Comparison of ENCODE assay signal across 13 cellular contexts in genomic region chr5:142222881-142223558, GRCh38.
DNase-seq lines count a peak whose midpoint lies in the region; ATAC-seq and TF ChIP-seq lines count a peak whose summit lies in the region.
"Had no signal": no experiment of that assay in that cellular context is flagged by ENCODE, and none has a peak within 500 bp of the region (broad histone marks: within the 10 kb centered on the region; RNA-seq: fewer than 3 reads in every experiment).

No MANE protein-coding gene starts in this region.

- peak; percentile 8 for ATAC-seq in GM18873 (IDR thresholded peaks at IDR 0.05; ENCODE audit: low FRiP score, unreplicated experiment)
- peak; percentile 5 for ATAC-seq in HG02798 (IDR thresholded peaks at IDR 0.05; ENCODE audit: poor library complexity, unreplicated experiment)
- no peak for ATAC-seq in naive thymus-derived CD4-positive, alpha-beta T cell
- ATAC-seq in natural killer cell: no peak
- no peak for ATAC-seq in HG03460 (IDR thresholded peaks at IDR 0.05; ENCODE audit: unreplicated experiment)
- ATAC-seq: gastrocnemius medialis had no signal

- no peak for DNase-seq in naive thymus-derived CD4-positive, alpha-beta T cell
- no peak for DNase-seq in natural killer cell
- no peak for DNase-seq in DMS79 (lab: John Stamatoyannopoulos, UW)
- DNase-seq: NCI-H1092 treated with DMSO at 0.1 percent for 48 hours had no signal

- CTCF ChIA-PET in naive thymus-derived CD4-positive, alpha-beta T cell (lab: Charles Lee): interaction anchor here (0.6 kb wide), 1 partner anchor 362 kb away, joined by 3 read pairs; no protein-coding TSS in a partner anchor

- intact Hi-C loops in naive thymus-derived CD4-positive, alpha-beta T cell (cut with micrococcal nuclease): loop anchor here (1.0 to 10.0 kb wide), 11 partner anchors 70 to 1962 kb away; partner anchors contain the start of genes GNPDA1 (in 1 of the 2), RNF14 (in 1 of the 2), SPRY4 (in 1 of the 2) and TAF7 (in 1 of the 2)
- intact Hi-C loops in natural killer cell (cut with micrococcal nuclease): loop anchor here (5.0 kb wide), 1 partner anchor 134 kb away; no protein-coding TSS in a partner anchor

- H3K9me3 ChIP-seq in naive thymus-derived CD4-positive, alpha-beta T cell (ENCODE audit: control insufficient read depth in 2 of 3, low read length in 3 of 3): no peaks in the 10 kb centered on the region
- H3K9me3 ChIP-seq: adrenal gland, gastrocnemius medialis, SJCRH30 had no signal

- POLR2A ChIA-PET in naive thymus-derived CD4-positive, alpha-beta T cell (lab: Charles Lee): interaction anchor here (0.5 to 1.2 kb wide), 3 partner anchors 300 to 624 kb away, joined by 4 read pairs; no protein-coding TSS in a partner anchor

- no peaks in the 10 kb centered on the region for H3K36me3 Mint-ChIP-seq in T-helper 1 cell treated with Interleukin-12 subunit alpha and Interleukin-12 subunit beta and Interleukin-4 antibody, amounts not matched to agents 30 μg/mL and 1 μg/mL, for 36 hours (ENCODE audit: low read depth)
- H3K36me3 Mint-ChIP-seq in naive thymus-derived CD4-positive, alpha-beta T cell: peaks cover 0 to 2% (median 0%) of the 10 kb centered on the region in 5 donors
- H3K36me3 Mint-ChIP-seq in natural killer cell: no peaks in the 10 kb centered on the region
- H3K36me3 Mint-ChIP-seq: stimulated activated memory B cell treated with anti-CD40 and anti-IgM and Interleukin-4, amounts not matched to agents 10 μg/mL and 1 μg/mL and 100 μg/mL, for 72 hours had no signal

- peaks cover 6 to 25% of the 10 kb centered on the region in 2 donors for H3K4me1 ChIP-seq in naive thymus-derived CD4-positive, alpha-beta T cell (ENCODE audit: control insufficient read depth in 2 of 2, insufficient read depth in 2 of 2, low read length in 2 of 2)
- H3K4me1 ChIP-seq: gastrocnemius medialis had no signal

- no peak overlapping the region for H3K4me3 ChIP-seq in naive thymus-derived CD4-positive, alpha-beta T cell (ENCODE audit: low read length)
- H3K4me3 ChIP-seq: adrenal gland, gastrocnemius medialis, GM23248, SJCRH30 had no signal

- no peaks in the 10 kb centered on the region for H3K36me3 ChIP-seq in naive thymus-derived CD4-positive, alpha-beta T cell (ENCODE audit: control insufficient read depth in 2 of 3, insufficient read depth in 3 of 3, low read length in 3 of 3)
- H3K36me3 ChIP-seq: adrenal gland, gastrocnemius medialis, SJCRH30 had no signal

- peaks cover 20% of the 10 kb centered on the region for H3K4me1 Mint-ChIP-seq in T-helper 1 cell treated with Interleukin-12 subunit alpha and Interleukin-12 subunit beta and Interleukin-4 antibody, amounts not matched to agents 30 μg/mL and 1 μg/mL, for 36 hours (ENCODE audit: low read depth)
- peaks cover 18 to 39% (median 34%) of the 10 kb centered on the region in 7 donors for H3K4me1 Mint-ChIP-seq in naive thymus-derived CD4-positive, alpha-beta T cell
- peaks cover 0 to 32% of the 10 kb centered on the region in 2 donors for H3K4me1 Mint-ChIP-seq in natural killer cell

- TF ChIP-seq CTCF in natural killer cell (IDR thresholded peaks at IDR 0.05): no peak

- no peaks in the 10 kb centered on the region for H3K27me3 ChIP-seq in naive thymus-derived CD4-positive, alpha-beta T cell (ENCODE audit: control insufficient read depth in 2 of 2, insufficient read depth in 2 of 2, low read length in 2 of 2)
- H3K27me3 ChIP-seq: adrenal gland, gastrocnemius medialis, SJCRH30 had no signal

- H3K9me3 Mint-ChIP-seq in T-helper 1 cell treated with Interleukin-12 subunit alpha and Interleukin-12 subunit beta and Interleukin-4 antibody, amounts not matched to agents 30 μg/mL and 1 μg/mL, for 36 hours: no peaks in the 10 kb centered on the region
- no peaks in the 10 kb centered on the region for H3K9me3 Mint-ChIP-seq in naive thymus-derived CD4-positive, alpha-beta T cell
- H3K9me3 Mint-ChIP-seq in natural killer cell: no peaks in the 10 kb centered on the region
- H3K9me3 Mint-ChIP-seq: stimulated activated memory B cell treated with anti-CD40 and anti-IgM and Interleukin-4, amounts not matched to agents 10 μg/mL and 1 μg/mL and 100 μg/mL, for 72 hours had no signal

- H3K4me3 Mint-ChIP-seq in T-helper 1 cell treated with Interleukin-12 subunit alpha and Interleukin-12 subunit beta and Interleukin-4 antibody, amounts not matched to agents 30 μg/mL and 1 μg/mL, for 36 hours: no peak overlapping the region
- H3K4me3 Mint-ChIP-seq in naive thymus-derived CD4-positive, alpha-beta T cell: peak overlapping the region in 9 of 10 donors; percentile 36 to 72 (median 55)
- H3K4me3 Mint-ChIP-seq in natural killer cell: no peak overlapping the region
- H3K4me3 Mint-ChIP-seq: stimulated activated memory B cell treated with anti-CD40 and anti-IgM and Interleukin-4, amounts not matched to agents 10 μg/mL and 1 μg/mL and 100 μg/mL, for 72 hours had no signal

- peak overlapping the region; percentile 55 for H3K27ac Mint-ChIP-seq in T-helper 1 cell treated with Interleukin-12 subunit alpha and Interleukin-12 subunit beta and Interleukin-4 antibody, amounts not matched to agents 30 μg/mL and 1 μg/mL, for 36 hours
- H3K27ac Mint-ChIP-seq in naive thymus-derived CD4-positive, alpha-beta T cell: peak overlapping the region; percentile 62 to 93 (median 85)
- peak overlapping the region in 1 of 2 donors; percentile 56 for H3K27ac Mint-ChIP-seq in natural killer cell
- H3K27ac Mint-ChIP-seq: stimulated activated memory B cell treated with anti-CD40 and anti-IgM and Interleukin-4, amounts not matched to agents 10 μg/mL and 1 μg/mL and 100 μg/mL, for 72 hours had no signal

- no peak overlapping the region for H3K27ac ChIP-seq in naive thymus-derived CD4-positive, alpha-beta T cell (ENCODE audit: low read depth, low read length)
- H3K27ac ChIP-seq: adrenal gland, gastrocnemius medialis, GM23248, SJCRH30 had no signal

- H3K27me3 Mint-ChIP-seq in T-helper 1 cell treated with Interleukin-12 subunit alpha and Interleukin-12 subunit beta and Interleukin-4 antibody, amounts not matched to agents 30 μg/mL and 1 μg/mL, for 36 hours (ENCODE audit: low read depth): peaks cover 4% of the 10 kb centered on the region
- H3K27me3 Mint-ChIP-seq in naive thymus-derived CD4-positive, alpha-beta T cell: peaks cover 0 to 10% (median 0%) of the 10 kb centered on the region in 5 donors
- H3K27me3 Mint-ChIP-seq in natural killer cell (ENCODE audit: low read depth in 2 of 2): peaks cover 9 to 18% of the 10 kb centered on the region in 2 donors

Comparison
In these comparisons a context has a peak if more than half of its experiments do, and no peak if none do; other contexts are left out.
1. ATAC-seq: peak in GM18873 (single experiment) and HG02798 (single experiment); none in naive thymus-derived CD4-positive, alpha-beta T cell (single experiment), natural killer cell (0 of 3) and HG03460 (single experiment).
2. H3K4me3 Mint-ChIP-seq: peak in naive thymus-derived CD4-positive, alpha-beta T cell (9 of 10); none in T-helper 1 cell treated with Interleukin-12 subunit alpha and Interleukin-12 subunit beta and Interleukin-4 antibody, amounts not matched to agents 30 μg/mL and 1 μg/mL, for 36 hours (single experiment) and natural killer cell (single experiment).